ENCODE assay signal across 13 cellular contexts in the genomic region with DNA sequence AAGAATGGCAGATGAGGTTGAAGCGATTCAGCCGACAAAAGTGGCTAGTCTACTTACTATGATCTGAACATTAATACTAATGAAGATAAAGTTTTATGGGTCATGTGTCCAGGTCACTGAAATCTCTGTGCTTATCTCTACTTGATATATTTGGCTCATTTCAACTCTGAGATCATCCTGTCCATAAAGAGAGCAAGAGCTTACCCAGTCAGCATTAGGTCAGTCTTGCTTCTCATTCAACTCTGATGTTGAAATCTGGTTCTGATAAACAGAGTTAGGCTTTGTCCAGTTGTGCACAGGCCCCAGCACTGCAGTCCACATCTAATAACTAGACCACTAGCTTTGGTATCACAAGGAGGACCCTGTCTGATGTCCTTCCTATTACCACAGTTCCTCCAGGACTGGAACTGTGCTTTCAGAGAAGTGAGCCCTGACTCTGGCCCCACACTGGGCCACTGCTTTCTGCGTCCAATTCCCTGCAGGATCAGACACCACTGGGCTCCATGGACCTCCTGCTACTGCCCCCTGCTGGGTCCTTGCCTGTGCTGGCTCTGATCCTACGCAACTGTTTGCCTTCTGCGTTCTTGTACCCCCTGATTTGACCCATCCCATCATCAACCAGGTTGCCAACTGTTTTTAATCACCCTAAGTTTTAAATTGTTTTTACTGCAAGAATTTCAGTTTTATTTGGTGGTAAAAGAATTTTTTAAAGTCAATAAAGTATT. TPM values are rescaled to one million over a fixed set of nuclear protein-coding genes. Genes with fewer than 3 reads are reported as not detected.
DNase-seq lines count a peak whose midpoint lies in the region; ATAC-seq, FAIRE-seq and TF ChIP-seq lines count a peak whose summit lies in the region.
"Had no signal": no experiment of that assay in that cellular context is flagged by ENCODE, and none has a peak within 500 bp of the region (broad histone marks: within the 10 kb centered on the region; RNA-seq: fewer than 3 reads in every experiment).

No MANE protein-coding gene starts in this region.

- no peaks in the 10 kb centered on the region for H3K9me3 ChIP-seq in cardiac muscle cell (ENCODE audit: low read depth)
- peaks cover 0 to 8% of the 10 kb centered on the region in 2 donors for H3K9me3 ChIP-seq in right atrium auricular region
- H3K9me3 ChIP-seq in kidney (ENCODE audit: control insufficient read depth in 1 of 2, low read length in 2 of 2): peaks cover 0 to 3% of the 10 kb centered on the region in 2 donors
- H3K9me3 ChIP-seq: sigmoid colon had no signal

- H3K4me3 ChIP-seq in cardiac muscle cell (no peak overlapping the region), right atrium auricular region (no peak overlapping the region), LNCaP clone FGC (ENCODE audit: low read depth, low read length) (no peak overlapping the region), retinal pigment epithelial cell (ENCODE audit: low read length) (no peak overlapping the region), kidney (ENCODE audit: low read length in 2 of 2) (no peak overlapping the region)
- H3K4me3 ChIP-seq: BLaER1 treated with 17β-estradiol and CSF1 and Interleukin-3, amounts not matched to agents 10 nM and 100 nM; sigmoid colon had no signal

- intact Hi-C loops in kidney (cut with DNase I): no loop called here

- H3K36me3 ChIP-seq in cardiac muscle cell (no peaks in the 10 kb centered on the region), right atrium auricular region (no peaks in the 10 kb centered on the region), kidney (ENCODE audit: control insufficient read depth in 1 of 2, insufficient read depth in 2 of 2, low read length in 2 of 2) (no peaks in the 10 kb centered on the region)
- H3K36me3 ChIP-seq: BLaER1 treated with 17β-estradiol and CSF1 and Interleukin-3, amounts not matched to agents 10 nM and 100 nM; sigmoid colon had no signal

- ATAC-seq in left lobe of liver: no peak

- TF ChIP-seq CTCF in cardiac muscle cell (IDR thresholded peaks at IDR 0.05; ENCODE audit: low read depth, low read length): peak; percentile 38
- peak in 1 of 2 donors; percentile 16 for TF ChIP-seq CTCF in right atrium auricular region (IDR thresholded peaks at IDR 0.05)
- TF ChIP-seq CTCF in LNCaP clone FGC (IDR thresholded peaks at IDR 0.05; ENCODE audit: control insufficient read depth, extremely low read depth, insufficient read depth): peak; percentile 39; the same call in 1 of the 2 replicates
- TF ChIP-seq CTCF in retinal pigment epithelial cell (conservative IDR thresholded peaks at IDR 0.05; ENCODE audit: low read depth, low read length): peak; percentile 45
- TF ChIP-seq CTCF in kidney (IDR thresholded peaks at IDR 0.05; ENCODE audit: borderline replicate concordance, extremely low read depth, insufficient read depth): no peak

- H3K9ac ChIP-seq in kidney (ENCODE audit: low read length in 2 of 2): no peak overlapping the region
- H3K9ac ChIP-seq: BLaER1 treated with 17β-estradiol and CSF1 and Interleukin-3, amounts not matched to agents 10 nM and 100 nM had no signal

- no peak for FAIRE-seq in kidney (lab: Jason Lieb, UNC)

- H3K27ac ChIP-seq in cardiac muscle cell: no peak overlapping the region
- no peak overlapping the region for H3K27ac ChIP-seq in right atrium auricular region
- no peak overlapping the region for H3K27ac ChIP-seq in kidney (ENCODE audit: low read depth in 2 of 2, low read length in 2 of 2)
- H3K27ac ChIP-seq: BLaER1 treated with 17β-estradiol and CSF1 and Interleukin-3, amounts not matched to agents 10 nM and 100 nM; sigmoid colon had no signal

- H3K27me3 ChIP-seq in cardiac muscle cell (no peaks in the 10 kb centered on the region), right atrium auricular region (no peaks in the 10 kb centered on the region)
- H3K27me3 ChIP-seq: BLaER1 treated with 17β-estradiol and CSF1 and Interleukin-3, amounts not matched to agents 10 nM and 100 nM; sigmoid colon had no signal

- H3K4me1 ChIP-seq in cardiac muscle cell (ENCODE audit: low read depth): peaks cover 10% of the 10 kb centered on the region
- no peaks in the 10 kb centered on the region for H3K4me1 ChIP-seq in right atrium auricular region
- no peaks in the 10 kb centered on the region for H3K4me1 ChIP-seq in kidney (ENCODE audit: control insufficient read depth in 1 of 2, insufficient read depth in 1 of 2, low read depth in 1 of 2, low read length in 2 of 2)

- DNase-seq in cardiac muscle cell (ENCODE audit: low read depth in 1 of 2, low spot score in 1 of 2) (no peak), right atrium auricular region (ENCODE audit: low spot score) (no peak), LNCaP clone FGC (ENCODE audit: low read depth) (no peak), dermis blood vessel endothelial cell (peak; percentile 5), retinal pigment epithelial cell (ENCODE audit: low read depth) (no peak), GOT3 (lab: John Stamatoyannopoulos, UW) (no peak), kidney (no peak), left lobe of liver (ENCODE audit: low spot score) (no peak)
- DNase-seq: amygdala, NCI-H146, NCI-H774, sigmoid colon had no signal

RNA-seq across cellular contexts. Expression of gene FAM120A, which starts 23.7 kb away (rescaled TPM):
- total RNA-seq in cardiac muscle cell (31.0 and 39.8 TPM in 2 replicates), right atrium auricular region (10 to 100 TPM; 79.1 to 88.7 TPM), dermis blood vessel endothelial cell (86.4 and 172 TPM in 2 replicates), kidney (127 TPM), left lobe of liver (72.2 TPM)
- polyA plus RNA-seq in cardiac muscle cell (12.9 and 14.8 TPM in 2 replicates), kidney (ENCODE audit: insufficient read depth, low read depth, low replicate concordance) (43.7 TPM)

RNA-seq across cellular contexts. Expression of gene FAM120AOS, which starts 25.6 kb away (rescaled TPM):
- total RNA-seq in cardiac muscle cell (64.6 and 74.6 TPM in 2 replicates), right atrium auricular region (10 to 100 TPM; 32.4 to 47.0 TPM), dermis blood vessel endothelial cell (34.9 and 37.1 TPM in 2 replicates), kidney (53.2 TPM), left lobe of liver (16.3 TPM)
- polyA plus RNA-seq in cardiac muscle cell (71.9 and 92.4 TPM in 2 replicates), kidney (ENCODE audit: insufficient read depth, low read depth, low replicate concordance) (38.7 TPM)
